ENCODE assay signal across 22 cellular contexts in the genomic region with DNA sequence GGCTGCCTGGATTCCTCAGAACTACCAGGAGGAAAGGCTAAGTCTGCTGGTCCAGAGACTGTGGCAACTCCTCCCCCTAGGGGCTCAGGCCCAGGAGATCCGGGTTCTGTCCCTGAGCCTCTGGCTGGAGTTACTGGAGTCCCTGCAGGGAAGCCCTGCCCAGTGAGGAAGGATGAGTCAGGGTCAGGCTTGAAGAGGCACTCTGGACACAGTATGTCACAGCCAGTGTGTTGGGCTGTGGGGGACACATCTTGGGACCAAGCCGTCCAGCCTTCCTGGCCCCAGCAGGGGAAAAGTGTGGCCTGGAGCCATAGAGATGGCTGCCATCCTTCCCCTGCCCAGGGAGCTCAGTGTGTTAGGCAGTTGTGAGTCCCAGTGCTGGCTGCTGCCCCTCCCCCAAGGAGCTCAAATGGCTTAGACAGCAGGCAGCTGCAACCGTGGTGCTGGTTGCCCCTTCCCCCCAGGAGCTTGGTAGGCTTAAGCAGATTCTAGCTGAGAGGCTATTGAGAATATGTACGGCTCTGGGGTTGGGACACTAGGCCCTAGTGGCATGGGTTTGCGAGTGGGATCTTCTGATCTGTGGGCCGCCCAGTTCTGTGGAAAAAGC. TPM values are rescaled to one million over a fixed set of nuclear protein-coding genes. Genes with fewer than 3 reads are reported as not detected.
DNase-seq lines count a peak whose midpoint lies in the region; FAIRE-seq and TF ChIP-seq lines count a peak whose summit lies in the region.
"Had no signal": no experiment of that assay in that cellular context is flagged by ENCODE, and none has a peak within 500 bp of the region (broad histone marks: within the 10 kb centered on the region; RNA-seq: fewer than 3 reads in every experiment).

No MANE protein-coding gene starts in this region.

- H3K9me3 Mint-ChIP-seq in neural progenitor cell: peaks cover 9% of the 10 kb centered on the region

- peak overlapping the region in 1 of 2 experiments; percentile 29; a peak in 1 of 4 replicates for H3K4me2 ChIP-seq in H1 (ENCODE audit: insufficient read depth in 1 of 2, low read depth in 2 of 2, low read length in 2 of 2)
- H3K4me2 ChIP-seq in neural progenitor cell: peak overlapping the region; percentile 46
- H3K4me2 ChIP-seq: KMS-11, PC-9, SK-N-SH had no signal

- POLR2A ChIA-PET in H1 (lab: Charles Lee; ENCODE audit: partially characterized antibody): no interaction called here

- no peaks in the 10 kb centered on the region for H3K79me1 ChIP-seq in H1 (ENCODE audit: low read depth, low read length)

- H2AFZ ChIP-seq in H1 (ENCODE audit: low read length) (no peak overlapping the region; the same call in 1 of the 2 replicates), neural progenitor cell (replicated peaks) (peak overlapping the region; percentile 94)
- H2AFZ ChIP-seq: PC-9 had no signal

- H2BK20ac ChIP-seq in H1 (ENCODE audit: low read length): no peak overlapping the region

- H3K9me3 ChIP-seq in H1 (ENCODE audit: insufficient read depth in 2 of 2, low read depth in 1 of 2, low read length in 1 of 2) (peaks cover 4 to 6% of the 10 kb centered on the region in 2 experiments; a peak in 3 of 4 replicates), neural progenitor cell (ENCODE audit: low read depth) (peaks cover 3% of the 10 kb centered on the region)
- H3K9me3 ChIP-seq: SK-N-SH had no signal

- no peaks in the 10 kb centered on the region for H3F3A ChIP-seq in neural progenitor cell (ENCODE audit: low read depth)

- TF ChIP-seq RAD21 in H1 (IDR thresholded peaks at IDR 0.05 in 1 of 2, conservative IDR thresholded peaks at IDR 0.05 in 1 of 2; ENCODE audit: low read depth in 2 of 2, low read length in 2 of 2): no peak

- H3K4me3 ChIP-seq in H1 (ENCODE audit: extremely low read depth in 1 of 4, insufficient read depth in 2 of 4, low read depth in 3 of 4, low read length in 4 of 4): no peak overlapping the region
- no peak overlapping the region for H3K4me3 ChIP-seq in neural progenitor cell
- H3K4me3 ChIP-seq: MG63, PC-9 had no signal

- H3K56ac ChIP-seq in H1 (replicated peaks; ENCODE audit: insufficient read length, low read depth, low read length): no peak overlapping the region

- CTCF ChIA-PET in H1 (lab: Charles Lee; ENCODE audit: partially characterized antibody): no interaction called here

- no peak overlapping the region; a peak in 1 of 7 replicates for H3K9ac ChIP-seq in H1 (replicated peaks in 1 of 4; ENCODE audit: extremely low read depth in 1 of 4, low read depth in 3 of 4, low read length in 3 of 4)
- no peak overlapping the region for H3K9ac ChIP-seq in neural progenitor cell
- H3K9ac ChIP-seq: KMS-11, SK-N-SH had no signal

- no peak overlapping the region for H3K18ac ChIP-seq in H1 (ENCODE audit: extremely low read depth, low read length)

- H2AK5ac ChIP-seq in H1 (ENCODE audit: low read depth, low read length): no peak overlapping the region

- H3K36me3 ChIP-seq in H1 (ENCODE audit: control insufficient read depth in 2 of 4, insufficient read depth in 4 of 4, low read length in 3 of 4) (0 out of 8 replicates have a peak, but pooled peaks cover 0 to 2% (median 0%) of the 10 kb centered on the region in 4 experiments), neural progenitor cell (no peaks in the 10 kb centered on the region)
- H3K36me3 ChIP-seq: MG63 had no signal

- H3K4me1 Mint-ChIP-seq in neural progenitor cell: no peaks in the 10 kb centered on the region

- H4K91ac ChIP-seq in H1 (replicated peaks; ENCODE audit: insufficient read length, low read length): no peak overlapping the region

- H2BK12ac ChIP-seq in H1 (ENCODE audit: low read depth, low read length): no peak overlapping the region

- no peak overlapping the region for H3K27ac ChIP-seq in H1 (ENCODE audit: low read depth, low read length)
- H3K27ac ChIP-seq in neural progenitor cell: no peak overlapping the region
- H3K27ac ChIP-seq: KMS-11, PC-9 had no signal

- H4K20me1 ChIP-seq in H1 (replicated peaks in 1 of 2; ENCODE audit: control insufficient read depth in 1 of 2, insufficient read depth in 2 of 2, low read length in 2 of 2) (no peaks in the 10 kb centered on the region), neural progenitor cell (ENCODE audit: low read depth) (no peaks in the 10 kb centered on the region)

- H2BK5ac ChIP-seq in H1 (ENCODE audit: low read depth, low read length): no peak overlapping the region

- no peak overlapping the region for H2BK120ac ChIP-seq in H1 (replicated peaks; ENCODE audit: low read depth, low read length)

- no peak overlapping the region for H3K14ac ChIP-seq in H1 (ENCODE audit: insufficient read length)

- H3K4me3 Mint-ChIP-seq in neural progenitor cell: no peak overlapping the region
- H3K4me3 Mint-ChIP-seq: HFFc6 had no signal

- DNase-seq in ELF-1 (ENCODE audit: low read depth, low spot score): peak; percentile 69
- DNase-seq in NCI-H82 (lab: John Stamatoyannopoulos, UW): peak; percentile 97
- no peak for DNase-seq in H1 (ENCODE audit: low read depth in 1 of 2, low spot score in 2 of 2)
- peak; percentile 34 for DNase-seq in neural progenitor cell (ENCODE audit: low spot score)
- DNase-seq in occipital lobe (lab: John Stamatoyannopoulos, UW): no peak
- no peak for DNase-seq in activated CD4-positive, CD25-positive, alpha-beta regulatory T cell treated with anti-CD3 and anti-CD28 coated beads, Interleukin-2, amount 50 U/mL, for 72 hours
- no peak for DNase-seq in NCI-H2081 (lab: John Stamatoyannopoulos, UW)
- no peak for DNase-seq in NCI-H446 (lab: John Stamatoyannopoulos, UW)
- DNase-seq: C1 segment of cervical spinal cord; DMS153; HFFc6; MG63; NCI-H1105 treated with DMSO at 0.1 percent for 48 hours; NCI-H2029; NCI-H524 treated with DMSO at 0.1 percent for 48 hours; NK-92 treated with Interleukin-12 subunit alpha and Interleukin-12 subunit beta, amount 100 ng/mL, for 24 hours; PC-9; SK-N-SH had no signal

- no peaks in the 10 kb centered on the region for H3K36me3 Mint-ChIP-seq in neural progenitor cell

- no peak for FAIRE-seq in H1 (lab: Jason Lieb, UNC)
- FAIRE-seq: A204.1, G401.6, GM12891 had no signal

- no peak for TF ChIP-seq POLR2A in H1 (IDR thresholded peaks at IDR 0.05; ENCODE audit: control extremely low read depth in 1 of 2, low read depth in 2 of 2, low read length in 2 of 2)

- no peak for TF ChIP-seq CTCF in H1 (IDR thresholded peaks at IDR 0.05; ENCODE audit: control extremely low read depth in 1 of 3, insufficient read depth in 1 of 3, low read depth in 1 of 3, low read length in 3 of 3)
- no peak for TF ChIP-seq CTCF in neural progenitor cell (IDR thresholded peaks at IDR 0.05)

- H3K27me3 ChIP-seq in H1 (replicated peaks in 1 of 4; ENCODE audit: control insufficient read depth in 3 of 4, extremely low read depth in 1 of 4, insufficient read depth in 3 of 4, low read length in 3 of 4): no peaks in the 10 kb centered on the region
- H3K27me3 ChIP-seq in neural progenitor cell: no peaks in the 10 kb centered on the region
- H3K27me3 ChIP-seq: MG63 had no signal

- H3K27me3 Mint-ChIP-seq in neural progenitor cell (ENCODE audit: insufficient read depth, low read depth): no peaks in the 10 kb centered on the region

- H3K4me1 ChIP-seq in H1 (replicated peaks in 1 of 4; ENCODE audit: control insufficient read depth in 3 of 4, insufficient read depth in 4 of 4, low read length in 3 of 4): peaks cover 0 to 6% (median 0%) of the 10 kb centered on the region in 4 experiments; a peak in 3 of 7 replicates
- peaks cover 10% of the 10 kb centered on the region for H3K4me1 ChIP-seq in neural progenitor cell

- H3K79me2 ChIP-seq in H1 (ENCODE audit: control insufficient read depth in 1 of 2, insufficient read depth in 2 of 2, low read length in 2 of 2) (no peaks in the 10 kb centered on the region), neural progenitor cell (ENCODE audit: low read depth) (no peaks in the 10 kb centered on the region)

- no peak overlapping the region for H3K4ac ChIP-seq in H1 (replicated peaks; ENCODE audit: insufficient read length, low read depth, low read length)

- WGBS in H1 (ENCODE audit: extremely low coverage in 1 of 2, insufficient coverage in 1 of 2, insufficient read length in 1 of 2, insufficient replicate concordance in 2 of 2, low coverage in 1 of 2, low lambda C conversion rate in 2 of 2, missing lambda C conversion rate in 1 of 2), 2 experiments: 83% methylated on average over 6 of the region's 6 CpGs; no CpG with 5 or more reads in 1 of the 2 experiments

- no peak overlapping the region for H4K5ac ChIP-seq in H1 (ENCODE audit: insufficient read length, low read depth, low read length)

- H3K27ac Mint-ChIP-seq in neural progenitor cell: no peak overlapping the region
- H3K27ac Mint-ChIP-seq: HFFc6 had no signal

- peak overlapping the region; percentile 28; the same call in 1 of the 2 replicates for H4K8ac ChIP-seq in H1 (ENCODE audit: extremely low read depth, insufficient read depth, low read length)

- no peaks in the 10 kb centered on the region for H3K23me2 ChIP-seq in H1 (ENCODE audit: low read depth, low read length)

- H3K23ac ChIP-seq in H1 (ENCODE audit: insufficient read length): no peak overlapping the region

- no peak for TF ChIP-seq EP300 in H1 (IDR thresholded peaks at IDR 0.05; ENCODE audit: borderline replicate concordance in 1 of 2, low read depth in 2 of 2, low read length in 2 of 2)

- H2BK15ac ChIP-seq in H1 (ENCODE audit: low read length): no peak overlapping the region

TF ChIP-seq in H1, 55 proteins besides CTCF, POLR2A, EP300 and RAD21 (continues in another document):
- TF ChIP-seq MAFK (IDR thresholded peaks at IDR 0.05; ENCODE audit: low read depth, low read length) (no peak), PHF8 (conservative IDR thresholded peaks at IDR 0.05; ENCODE audit: low read depth, low read length) (no peak), SAP30 (IDR thresholded peaks at IDR 0.05; ENCODE audit: insufficient read depth, insufficient replicate concordance, low read length) (no peak), ASH2L (IDR thresholded peaks at IDR 0.05; ENCODE audit: low read length) (no peak), RBBP5 (IDR thresholded peaks at IDR 0.05; ENCODE audit: borderline replicate concordance, low read depth, low read length) (peak; percentile 50; the same call in 1 of the 2 replicates), SIRT6 (IDR thresholded peaks at IDR 0.05; ENCODE audit: low read length) (no peak)

RNA-seq across cellular contexts. Expression of a gene that starts 28.2 kb away (rescaled TPM):
- total RNA-seq in H1 (2021; fragmentation: NEBNext Ultra II Directional; extraction: Animal tissue kit (Norgen Biotek cat#: 25700)): 156 and 166 TPM in 2 replicates
- 20.8 and 33.3 TPM in 2 replicates for polyA plus RNA-seq in H1 (2011; rRNA removed)
- 44.2 TPM for polyA plus RNA-seq in H1 (2011; cell fraction: cytosol; rRNA removed)
- polyA plus RNA-seq in H1 (2011; cell fraction: nucleus; rRNA removed): 20.3 TPM
- polyA plus RNA-seq in H1 (2012, experiment 1 of 2): 75.5 to 92.5 TPM (median 87.1 TPM) in 4 replicates
- 8.1 TPM for polyA plus RNA-seq in H1 (2012, experiment 2 of 2)
- polyA plus RNA-seq in H1 (2013, experiment 1 of 2): 42.4 TPM
- polyA plus RNA-seq in H1 (2013, experiment 2 of 2): 38.9 TPM
- 142 and 144 TPM in 2 replicates for polyA minus RNA-seq in H1 (2011; rRNA and poly(A)+ RNA removed)
- 62.2 TPM for polyA minus RNA-seq in H1 (2011; cell fraction: cytosol; rRNA and poly(A)+ RNA removed)
- 131 TPM for polyA minus RNA-seq in H1 (2011; cell fraction: nucleus; rRNA and poly(A)+ RNA removed)
- total RNA-seq in neural progenitor cell (ENCODE audit: low replicate concordance) (23.5 and 46.0 TPM in 2 replicates), occipital lobe (145 TPM)

Comparison
In these comparisons a context has a peak if more than half of its experiments do, and no peak if none do; other contexts are left out.
1. DNase-seq: peak in ELF-1 (single experiment), NCI-H82 (single experiment) and neural progenitor cell (single experiment); none in H1 (0 of 2), occipital lobe (single experiment), activated CD4-positive, CD25-positive, alpha-beta regulatory T cell treated with anti-CD3 and anti-CD28 coated beads, Interleukin-2, amount 50 U/mL, for 72 hours (single experiment), NCI-H2081 (0 of 2) and NCI-H446 (0 of 2).